In genomic region chr22:41518048-41518347, GRCh38 we compare ENCODE assay signal across 2 cellular contexts.
A peak's percentile ranks its signal among the peaks of the same experiment; 100 is the strongest.
TF ChIP-seq lines count a peak whose summit lies in the region.

No MANE protein-coding gene starts in this region.

TF ChIP-seq in K562, 482 proteins besides CTCF, POLR2A, EP300 and RAD21:
- TF ChIP-seq NFATC3 (IDR thresholded peaks at IDR 0.05) (no peak), ZNF124 (CRISPR knock-in tag; IDR thresholded peaks at IDR 0.05) (no peak), NCOA4 (IDR thresholded peaks at IDR 0.05; ENCODE audit: partially characterized antibody) (no peak), CCAR2 (IDR thresholded peaks at IDR 0.05; ENCODE audit: low read depth, low read length) (no peak), EHMT2 (IDR thresholded peaks at IDR 0.05) (no peak), POLR2AphosphoS5 (IDR thresholded peaks at IDR 0.05; ENCODE audit: control insufficient read depth, insufficient read depth, low read depth, low read length) (peak; percentile 49; the same call in 1 of the 2 replicates), HDAC8 (tag; IDR thresholded peaks at IDR 0.05) (no peak), ATF7 (IDR thresholded peaks at IDR 0.05) (no peak)
TF ChIP-seq in K562: peak in this region for 1.

TF ChIP-seq in neural cell, 6 proteins besides CTCF, POLR2A, EP300 and RAD21:
- TF ChIP-seq EZH2 (IDR thresholded peaks at IDR 0.05; ENCODE audit: borderline replicate concordance, insufficient read depth, low read length, poor library complexity, severe bottlenecking), result no peak
- peak; percentile 17 for TF ChIP-seq SMC3 (conservative IDR thresholded peaks at IDR 0.05; ENCODE audit: poor library complexity)
- TF ChIP-seq MXI1 (conservative IDR thresholded peaks at IDR 0.05; ENCODE audit: poor library complexity, severe bottlenecking), result no peak
